ENCODE assay signal across 17 cellular contexts in genomic region chr4:85318415-85318814, GRCh38.
DNase-seq lines count a peak whose midpoint lies in the region; ATAC-seq and TF ChIP-seq lines count a peak whose summit lies in the region.
"Had no signal": no experiment of that assay in that cellular context is flagged by ENCODE, and none has a peak within 500 bp of the region (broad histone marks: within the 10 kb centered on the region; RNA-seq: fewer than 3 reads in every experiment).

No MANE protein-coding gene starts in this region.

- no peaks in the 10 kb centered on the region for H3K36me3 Mint-ChIP-seq in neural progenitor cell

- H3K27me3 ChIP-seq in RWPE2 (ENCODE audit: insufficient read depth, poor library complexity, severe bottlenecking) (no peaks in the 10 kb centered on the region), neural progenitor cell (no peaks in the 10 kb centered on the region)

- H3K9ac ChIP-seq in neural progenitor cell: no peak overlapping the region

- H3K4me3 Mint-ChIP-seq in neural progenitor cell: no peak overlapping the region

- no peaks in the 10 kb centered on the region for H3K79me2 ChIP-seq in neural progenitor cell (ENCODE audit: low read depth)

- H3K4me3 ChIP-seq in LNCaP clone FGC (ENCODE audit: low read depth, low read length) (no peak overlapping the region), RWPE2 (ENCODE audit: severe bottlenecking) (no peak overlapping the region), epithelial cell of proximal tubule (ENCODE audit: low read depth, low read length) (no peak overlapping the region), neural progenitor cell (no peak overlapping the region)
- H3K4me3 ChIP-seq: PC-9 had no signal

- no peak overlapping the region for H3K27ac Mint-ChIP-seq in neural progenitor cell

- no peak for DNase-seq in LNCaP clone FGC (ENCODE audit: low read depth)
- DNase-seq in RWPE2 (ENCODE audit: low spot score): no peak
- DNase-seq in epithelial cell of proximal tubule (ENCODE audit: low read depth): no peak
- DNase-seq in neural progenitor cell (ENCODE audit: low spot score): no peak
- DNase-seq in NCI-H2107 (lab: John Stamatoyannopoulos, UW): no peak
- DNase-seq: C1 segment of cervical spinal cord, DMS79 treated with DMSO at 0.1 percent for 48 hours, KG1, NCI-H1436, NCI-H1930, NCI-H345, NCI-H524 treated with DMSO at 0.1 percent for 48 hours, PC-9, SW 1271 had no signal

- H3K4me1 Mint-ChIP-seq in neural progenitor cell: no peaks in the 10 kb centered on the region

- H2AFZ ChIP-seq in neural progenitor cell (replicated peaks): peak overlapping the region; percentile 34
- H2AFZ ChIP-seq: PC-9 had no signal

- TF ChIP-seq CTCF in LNCaP clone FGC (IDR thresholded peaks at IDR 0.05; ENCODE audit: control insufficient read depth, extremely low read depth, insufficient read depth) (peak; percentile 19; the same call in 1 of the 2 replicates), RWPE2 (IDR thresholded peaks at IDR 0.05; ENCODE audit: poor library complexity, severe bottlenecking) (no peak), epithelial cell of proximal tubule (conservative IDR thresholded peaks at IDR 0.05; ENCODE audit: low read depth, low read length) (peak; percentile 47), neural progenitor cell (IDR thresholded peaks at IDR 0.05) (no peak)

- H3F3A ChIP-seq in neural progenitor cell (ENCODE audit: low read depth): no peaks in the 10 kb centered on the region

- ATAC-seq in RWPE2 (ENCODE audit: low read depth) (peak; percentile 19; the same call in 1 of the 3 replicates), GM21360 (IDR thresholded peaks at IDR 0.05; ENCODE audit: unreplicated experiment) (no peak), GM18520 (IDR thresholded peaks at IDR 0.05; ENCODE audit: unreplicated experiment) (no peak), GM18517 (IDR thresholded peaks at IDR 0.05; ENCODE audit: unreplicated experiment) (no peak)

- H3K9me3 ChIP-seq in RWPE2 (ENCODE audit: severe bottlenecking) (no peaks in the 10 kb centered on the region), neural progenitor cell (ENCODE audit: low read depth) (no peaks in the 10 kb centered on the region)

- no peaks in the 10 kb centered on the region for H4K20me1 ChIP-seq in neural progenitor cell (ENCODE audit: low read depth)

- H3K4me1 ChIP-seq in RWPE2 (ENCODE audit: insufficient read depth, poor library complexity, severe bottlenecking) (no peaks in the 10 kb centered on the region), neural progenitor cell (no peaks in the 10 kb centered on the region)

- peaks cover 2% of the 10 kb centered on the region for H3K27me3 Mint-ChIP-seq in neural progenitor cell (ENCODE audit: insufficient read depth, low read depth)

- H3K4me2 ChIP-seq in neural progenitor cell: no peak overlapping the region
- H3K4me2 ChIP-seq: PC-9 had no signal

- H3K9me3 Mint-ChIP-seq in neural progenitor cell: peaks cover 12% of the 10 kb centered on the region

- H3K36me3 ChIP-seq in RWPE2 (ENCODE audit: low read depth) (no peaks in the 10 kb centered on the region), neural progenitor cell (no peaks in the 10 kb centered on the region)

- H3K27ac ChIP-seq in RWPE2 (ENCODE audit: poor library complexity, severe bottlenecking): no peak overlapping the region
- H3K27ac ChIP-seq in neural progenitor cell: no peak overlapping the region
- H3K27ac ChIP-seq: PC-9 had no signal

Comparison
In these comparisons a context has a peak if more than half of its experiments do, and no peak if none do; other contexts are left out.
1. CTCF ChIP-seq: peak in LNCaP clone FGC (single experiment) and epithelial cell of proximal tubule (single experiment); none in RWPE2 (single experiment) and neural progenitor cell (single experiment).